Comparison of ENCODE assay signal across 19 cellular contexts in genomic region chr2:46477912-46478311, GRCh38. TPM values are rescaled to one million over a fixed set of nuclear protein-coding genes. Genes with fewer than 3 reads are reported as not detected.
DNase-seq lines count a peak whose midpoint lies in the region; ATAC-seq lines count a peak whose summit lies in the region.
"Had no signal": no experiment of that assay in that cellular context is flagged by ENCODE, and none has a peak within 500 bp of the region (broad histone marks: within the 10 kb centered on the region; RNA-seq: fewer than 3 reads in every experiment).

No MANE protein-coding gene starts in this region.

- H3K36me3 ChIP-seq in HUES6 (ENCODE audit: control insufficient read depth, insufficient read depth, low read length): no peaks in the 10 kb centered on the region

- H3K9me3 ChIP-seq in HUES6 (ENCODE audit: control insufficient read depth, insufficient read depth, low read depth, low read length): peaks cover 20% of the 10 kb centered on the region

- peaks cover 19% of the 10 kb centered on the region for H3K9me3 Mint-ChIP-seq in activated CD4-positive, alpha-beta T cell treated with anti-CD3 and anti-CD28 coated beads, Interleukin-2, amount 10 ng/mL, durations not matched to agents 7 days and 5 days
- H3K9me3 Mint-ChIP-seq in T-cell (peaks cover 0 to 18% (median 12%) of the 10 kb centered on the region in 3 donors), memory B cell (peaks cover 5% of the 10 kb centered on the region)

- CTCF ChIA-PET in activated CD4-positive, alpha-beta T cell treated with anti-CD3 and anti-CD28 coated beads, Interleukin-2, amount 10 ng/mL, durations not matched to agents 7 days and 5 days (lab: Charles Lee): no interaction called here
- CTCF ChIA-PET in T-cell (lab: Charles Lee): interaction anchor here in 1 of 2 donors (0.6 kb wide), 1 partner anchor 929 kb away, joined by 4 read pairs; no protein-coding TSS in a partner anchor

- H3K4me1 ChIP-seq in HUES6 (ENCODE audit: control insufficient read depth, insufficient read depth, low read length): no peaks in the 10 kb centered on the region

- peaks cover 25% of the 10 kb centered on the region for H3K4me1 Mint-ChIP-seq in activated CD4-positive, alpha-beta T cell treated with anti-CD3 and anti-CD28 coated beads, Interleukin-2, amount 10 ng/mL, durations not matched to agents 7 days and 5 days
- peaks cover 21 to 26% (median 22%) of the 10 kb centered on the region in 3 donors for H3K4me1 Mint-ChIP-seq in T-cell
- H3K4me1 Mint-ChIP-seq in memory B cell: peaks cover 9% of the 10 kb centered on the region

- H3K27ac ChIP-seq in HUES6 (ENCODE audit: low read depth, low read length): no peak overlapping the region
- H3K27ac ChIP-seq: SK-N-MC had no signal

- H3K9ac ChIP-seq in HUES6 (ENCODE audit: low read length): no peak overlapping the region

- POLR2A ChIA-PET in activated CD4-positive, alpha-beta T cell treated with anti-CD3 and anti-CD28 coated beads, Interleukin-2, amount 10 ng/mL, durations not matched to agents 7 days and 5 days (lab: Charles Lee): no interaction called here
- POLR2A ChIA-PET in T-cell (lab: Charles Lee): no interaction called here

- peak overlapping the region; percentile 38; the same call in 1 of the 2 replicates for H3K4me3 ChIP-seq in HUES6 (ENCODE audit: low read depth, low read length)
- H3K4me3 ChIP-seq: SK-N-MC had no signal

- DNase-seq in activated CD4-positive, alpha-beta T cell treated with anti-CD3 and anti-CD28 coated beads, Interleukin-2, amount 10 ng/mL, durations not matched to agents 7 days and 5 days: no peak
- no peak for DNase-seq in activated CD4-positive, alpha-beta T cell treated with anti-CD3 and anti-CD28 coated beads, Interleukin-2, amount 50 U/mL, for 4 hours
- DNase-seq in T-cell: no peak
- no peak for DNase-seq in memory B cell (ENCODE audit: low spot score in 2 of 2)
- DNase-seq in NAMALWA (ENCODE audit: low spot score): no peak
- DNase-seq in dedifferentiated amniotic fluid mesenchymal stem cell (ENCODE audit: extremely low spot score): no peak
- DNase-seq: 8988T, C1 segment of cervical spinal cord, DMS79, KBM-7, NCI-H1105 treated with DMSO at 0.1 percent for 48 hours, NCI-H446, PC-3, SHP77, SW 1271 had no signal

- no peak for ATAC-seq in T-cell (replicated peaks in 1 of 4)
- no peak for ATAC-seq in memory B cell (ENCODE audit: low read depth)
- ATAC-seq in GM21360 (IDR thresholded peaks at IDR 0.05; ENCODE audit: unreplicated experiment): no peak
- ATAC-seq: PC-3 had no signal

- peak overlapping the region; percentile 65 for H3K27ac Mint-ChIP-seq in activated CD4-positive, alpha-beta T cell treated with anti-CD3 and anti-CD28 coated beads, Interleukin-2, amount 10 ng/mL, durations not matched to agents 7 days and 5 days
- H3K27ac Mint-ChIP-seq in T-cell (no peak overlapping the region), memory B cell (no peak overlapping the region)

- H3K4me3 Mint-ChIP-seq in activated CD4-positive, alpha-beta T cell treated with anti-CD3 and anti-CD28 coated beads, Interleukin-2, amount 10 ng/mL, durations not matched to agents 7 days and 5 days: no peak overlapping the region
- peak overlapping the region in 2 of 3 donors; percentile 55 to 61 for H3K4me3 Mint-ChIP-seq in T-cell
- peak overlapping the region; percentile 54 for H3K4me3 Mint-ChIP-seq in memory B cell

- H3K27me3 ChIP-seq in HUES6 (ENCODE audit: control insufficient read depth, insufficient read depth, low read length): no peaks in the 10 kb centered on the region

- peaks cover 25% of the 10 kb centered on the region for H3K27me3 Mint-ChIP-seq in activated CD4-positive, alpha-beta T cell treated with anti-CD3 and anti-CD28 coated beads, Interleukin-2, amount 10 ng/mL, durations not matched to agents 7 days and 5 days
- H3K27me3 Mint-ChIP-seq in T-cell (peaks cover 0 to 5% of the 10 kb centered on the region in 2 donors), memory B cell (peaks cover 3% of the 10 kb centered on the region)

- peaks cover 9% of the 10 kb centered on the region for H3K36me3 Mint-ChIP-seq in activated CD4-positive, alpha-beta T cell treated with anti-CD3 and anti-CD28 coated beads, Interleukin-2, amount 10 ng/mL, durations not matched to agents 7 days and 5 days (ENCODE audit: low read depth)
- peaks cover 6% of the 10 kb centered on the region for H3K36me3 Mint-ChIP-seq in T-cell
- H3K36me3 Mint-ChIP-seq in memory B cell: peaks cover 6% of the 10 kb centered on the region

RNA-seq across cellular contexts. Expression of gene TMEM247, which starts 1.5 kb away (rescaled TPM):
- not detected for total RNA-seq in activated CD4-positive, alpha-beta T cell treated with anti-CD3 and anti-CD28 coated beads, Interleukin-2, amount 10 ng/mL, durations not matched to agents 7 days and 5 days
- not detected for total RNA-seq in T-cell
- total RNA-seq: H4, PC-3 had no signal
